Comparison of ENCODE assay signal across 1 cellular context in the genomic region with DNA sequence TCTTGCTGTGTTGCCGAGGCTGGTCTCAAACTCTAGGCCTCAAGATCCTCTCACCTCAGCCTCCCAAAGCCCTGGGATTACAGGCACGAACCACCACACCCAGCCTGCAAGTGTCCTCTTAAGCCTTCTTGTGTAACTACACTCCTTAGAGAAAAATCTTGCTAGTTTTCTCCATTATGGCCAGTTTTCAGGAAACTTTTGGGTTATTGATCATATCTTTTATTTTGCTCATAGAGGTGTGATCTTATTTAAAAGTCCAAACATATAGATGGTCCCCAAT.
TF ChIP-seq lines count a peak whose summit lies in the region.

No MANE protein-coding gene starts in this region.

TF ChIP-seq in IMR-90, 13 proteins besides CTCF, POLR2A, EP300 and RAD21 (continued from another document):
- no peak for TF ChIP-seq CEBPB (IDR thresholded peaks at IDR 0.05; ENCODE audit: low read depth, low read length)
- TF ChIP-seq, protein P1, sequence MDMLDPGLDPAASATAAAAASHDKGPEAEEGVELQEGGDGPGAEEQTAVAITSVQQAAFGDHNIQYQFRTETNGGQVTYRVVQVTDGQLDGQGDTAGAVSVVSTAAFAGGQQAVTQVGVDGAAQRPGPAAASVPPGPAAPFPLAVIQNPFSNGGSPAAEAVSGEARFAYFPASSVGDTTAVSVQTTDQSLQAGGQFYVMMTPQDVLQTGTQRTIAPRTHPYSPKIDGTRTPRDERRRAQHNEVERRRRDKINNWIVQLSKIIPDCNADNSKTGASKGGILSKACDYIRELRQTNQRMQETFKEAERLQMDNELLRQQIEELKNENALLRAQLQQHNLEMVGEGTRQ (IDR thresholded peaks at IDR 0.05; ENCODE audit: low read depth, low read length): no peak
